2 cellular contexts compared by ENCODE assay signal in genomic region chr4:7880681-7881080, GRCh38.
TF ChIP-seq lines count a peak whose summit lies in the region.

No MANE protein-coding gene starts in this region.

TF ChIP-seq in IMR-90, 13 proteins besides CTCF, POLR2A, EP300 and RAD21:
- TF ChIP-seq MAZ (IDR thresholded peaks at IDR 0.05; ENCODE audit: borderline replicate concordance, low read depth, low read length): no peak
- no peak for TF ChIP-seq BHLHE40 (IDR thresholded peaks at IDR 0.05; ENCODE audit: low read depth, low read length)
- TF ChIP-seq NFE2L2 (IDR thresholded peaks at IDR 0.05; ENCODE audit: low read depth, low read length): no peak
- no peak for TF ChIP-seq RCOR1 (IDR thresholded peaks at IDR 0.05; ENCODE audit: insufficient replicate concordance, low read length)

TF ChIP-seq in H1, 55 proteins besides CTCF, POLR2A, EP300 and RAD21:
- TF ChIP-seq SP1 (IDR thresholded peaks at IDR 0.05; ENCODE audit: low read depth, low read length) (no peak), BRCA1 (IDR thresholded peaks at IDR 0.05; ENCODE audit: low read depth, low read length) (no peak), MAX (IDR thresholded peaks at IDR 0.05) (no peak), TAF7 (optimal IDR thresholded peaks at IDR 0.05; ENCODE audit: borderline replicate concordance, low read depth, low read length) (no peak), CHD1 (IDR thresholded peaks at IDR 0.05; ENCODE audit: low read depth, low read length) (no peak), KDM4A (IDR thresholded peaks at IDR 0.05; ENCODE audit: low read depth, low read length, severe bottlenecking) (no peak), MAFK (IDR thresholded peaks at IDR 0.05; ENCODE audit: low read depth, low read length) (no peak), JUN (IDR thresholded peaks at IDR 0.05; ENCODE audit: low read depth, low read length) (no peak), JUND (IDR thresholded peaks at IDR 0.05; ENCODE audit: low read length) (no peak), USF2 (IDR thresholded peaks at IDR 0.05; ENCODE audit: low read length) (no peak), ZNF274 (IDR thresholded peaks at IDR 0.05; ENCODE audit: borderline replicate concordance, extremely low read depth, low read length) (no peak), FOSL1 (IDR thresholded peaks at IDR 0.05; ENCODE audit: insufficient read depth, low read depth, low read length) (no peak), POLR2AphosphoS5 (IDR thresholded peaks at IDR 0.05; ENCODE audit: low read depth, low read length) (no peak), HDAC6 (IDR thresholded peaks at IDR 0.05; ENCODE audit: low read depth, low read length) (no peak), RBBP5 (IDR thresholded peaks at IDR 0.05; ENCODE audit: borderline replicate concordance, low read depth, low read length) (no peak), BCL11A (IDR thresholded peaks at IDR 0.05; ENCODE audit: low read depth in 2 of 2, low read length in 2 of 2) (no peak)
